ENCODE assay signal across 9 cellular contexts in the genomic region with DNA sequence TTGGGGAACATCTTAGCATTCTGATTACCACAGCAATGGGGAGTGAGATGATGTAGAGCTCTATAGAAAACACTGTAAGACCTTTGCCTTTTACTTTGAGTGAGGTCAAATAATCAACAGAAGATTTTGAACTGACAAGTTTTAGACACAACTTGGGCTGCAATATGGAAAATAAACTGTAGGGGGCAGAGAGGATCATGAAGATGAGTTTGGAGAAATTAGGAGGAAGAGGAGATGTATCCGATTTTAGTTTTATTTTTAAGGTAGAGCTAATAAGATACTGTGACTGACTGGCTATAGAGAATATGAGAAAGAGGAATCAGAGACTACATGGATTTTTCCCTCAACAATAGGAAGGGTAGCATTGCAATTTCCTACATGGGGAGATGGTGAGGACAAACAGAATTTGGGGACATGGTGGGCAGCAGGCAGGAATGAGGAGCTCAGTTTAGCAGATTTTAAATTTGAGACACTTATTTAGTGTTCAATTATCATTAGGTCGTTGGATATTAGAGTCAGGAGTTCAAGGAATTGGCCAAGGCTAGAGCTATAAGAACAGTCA.
DNase-seq lines count a peak whose midpoint lies in the region; TF ChIP-seq lines count a peak whose summit lies in the region.
"Had no signal": no experiment of that assay in that cellular context is flagged by ENCODE, and none has a peak within 500 bp of the region (broad histone marks: within the 10 kb centered on the region; RNA-seq: fewer than 3 reads in every experiment).

No MANE protein-coding gene starts in this region.

- H3K4me1 ChIP-seq in Peyer's patch: no peaks in the 10 kb centered on the region

- H3K36me3 ChIP-seq in Peyer's patch: no peaks in the 10 kb centered on the region

- CTCF ChIA-PET in AG04449 (lab: Yijun Ruan, JAX): interaction anchor here (0.6 to 2.7 kb wide), 15 partner anchors 9 to 442 kb away, joined by 3 to 12 read pairs (median 4); no protein-coding TSS in a partner anchor

- TF ChIP-seq CTCF in AG04449 (IDR thresholded peaks at IDR 0.05; ENCODE audit: insufficient read depth, low read length, missing control alignments) (peak; percentile 25), Peyer's patch (IDR thresholded peaks at IDR 0.05) (peak in 5 of 6 experiments; percentile 53 to 73 (median 63))

- POLR2A ChIA-PET in AG04449 (lab: Yijun Ruan, JAX): no interaction called here

- in situ Hi-C loops in ACHN (cut with HindIII; ENCODE audit: low pct_ligation_motif_present, low pct_unique_long_range_greater_than_20kb, low sequenced_read_pairs): no loop called here

- no peaks in the 10 kb centered on the region for H3K9me3 ChIP-seq in Peyer's patch

- H3K4me3 ChIP-seq in AG04449 (ENCODE audit: low read depth, low read length): no peak overlapping the region
- no peak overlapping the region for H3K4me3 ChIP-seq in Peyer's patch

- H3K27me3 ChIP-seq in Peyer's patch: no peaks in the 10 kb centered on the region

- H3K27ac ChIP-seq in Peyer's patch: no peak overlapping the region

- no peak for DNase-seq in AG04449 (ENCODE audit: low read depth, low spot score)
- peak; percentile 3 for DNase-seq in GDM1 (lab: John Stamatoyannopoulos, UW)
- DNase-seq in Peyer's patch: no peak
- peak; percentile 31 for DNase-seq in iris pigment epithelial cell (ENCODE audit: low read depth)
- DNase-seq in T-helper 9 cell: no peak
- DNase-seq in NOMO-1 treated with dmso at 0.1 percent for 144 hours (lab: John Stamatoyannopoulos, UW; ENCODE audit: unreplicated experiment): no peak
- DNase-seq in AG08395 (ENCODE audit: low spot score): no peak
- no peak for DNase-seq in ACHN
- DNase-seq: NCI-H2029 treated with DMSO at 0.1 percent for 48 hours had no signal

- TF ChIP-seq POLR2A in Peyer's patch (IDR thresholded peaks at IDR 0.05): no peak

Comparison
In these comparisons a context has a peak if more than half of its experiments do, and no peak if none do; other contexts are left out.
1. DNase-seq: peak in GDM1 (single experiment) and iris pigment epithelial cell (single experiment); none in AG04449 (single experiment), Peyer's patch (0 of 3), T-helper 9 cell (single experiment), NOMO-1 treated with dmso at 0.1 percent for 144 hours (single experiment), AG08395 (single experiment) and ACHN (single experiment).